8 cellular contexts compared by ENCODE assay signal in genomic region chr6:138109042-138109997, GRCh38. TPM values are rescaled to one million over a fixed set of nuclear protein-coding genes. Genes with fewer than 3 reads are reported as not detected.
DNase-seq lines count a peak whose midpoint lies in the region; ATAC-seq and TF ChIP-seq lines count a peak whose summit lies in the region.

No MANE protein-coding gene starts in this region.

- H2BK5ac ChIP-seq in IMR-90 (ENCODE audit: low read depth, low read length, poor library complexity, severe bottlenecking) = no peak overlapping the region
- no peak overlapping the region for H2BK5ac ChIP-seq in neuronal stem cell (ENCODE audit: low read length)

- no peak overlapping the region for H3K56ac ChIP-seq in IMR-90 (ENCODE audit: extremely low read depth, insufficient read depth, low read length)

- POLR2A ChIA-PET in IMR-90 (lab: Charles Lee; ENCODE audit: unreplicated experiment) = interaction anchor here (0.8 kb wide), 1 partner anchor 104 kb away, joined by 4 read pairs; no protein-coding TSS in a partner anchor
- POLR2A ChIA-PET in Panc1 (lab: Charles Lee) = interaction anchor here (0.5 kb wide), 1 partner anchor 95 kb away, joined by 17 read pairs; no protein-coding TSS in a partner anchor

- BruUV-seq in IMR-90 (replicated peaks; lab: Mats Ljungman, UMichigan) (no TSS peak), Panc1 (replicated peaks; lab: Mats Ljungman, UMichigan) (no TSS peak)

- H3K79me1 ChIP-seq in IMR-90 (ENCODE audit: low read depth in 1 of 2, low read length in 2 of 2) (peaks cover 9 to 16% of the 10 kb centered on the region in 2 experiments), neuronal stem cell (ENCODE audit: low read depth, low read length) (no peaks in the 10 kb centered on the region)

- no peaks in the 10 kb centered on the region for H4K20me1 ChIP-seq in IMR-90 (ENCODE audit: insufficient read depth, low read length)

- intact Hi-C loops in IMR-90 (cut with micrococcal nuclease) (loop anchor here (1.0 to 5.0 kb wide), 2 partner anchors 108 to 242 kb away; partner anchors contain the start of gene TNFAIP3), Panc1 (cut with micrococcal nuclease; ENCODE audit: unreplicated experiment) (loop anchor here (1.0 to 5.0 kb wide), 3 partner anchors 108 to 402 kb away; partner anchors contain the start of gene TNFAIP3)

- dilution Hi-C loops in IMR-90 (cut with HindIII; ENCODE audit: low sequenced_read_pairs, unreplicated experiment) = no loop called here

- TF ChIP-seq POLR2A in IMR-90 (IDR thresholded peaks at IDR 0.05; ENCODE audit: low read depth, low read length) (no peak), suprapubic skin (IDR thresholded peaks at IDR 0.05) (no peak)

- H3K27ac ChIP-seq in IMR-90 (ENCODE audit: insufficient read depth, low read length) (no peak overlapping the region), Panc1 (ENCODE audit: low read length) (peak overlapping the region; percentile 96), neuronal stem cell (replicated peaks; ENCODE audit: low read length) (no peak overlapping the region), suprapubic skin (peak overlapping the region; percentile 96)

- no peak overlapping the region for H4K5ac ChIP-seq in IMR-90 (ENCODE audit: low read depth, low read length)

- H3K9me3 ChIP-seq in IMR-90 (ENCODE audit: control insufficient read depth, insufficient read depth, low read length) (no peaks in the 10 kb centered on the region), Panc1 (ENCODE audit: control insufficient read depth, insufficient read depth, low read depth, low read length) (no peaks in the 10 kb centered on the region), neuronal stem cell (replicated peaks in 1 of 2; ENCODE audit: control insufficient read depth in 2 of 2, insufficient read depth in 1 of 2, low read depth in 1 of 2, low read length in 2 of 2) (no peaks in the 10 kb centered on the region), suprapubic skin (no peaks in the 10 kb centered on the region)

- no peak for TF ChIP-seq EP300 in suprapubic skin (IDR thresholded peaks at IDR 0.05)

- no peak overlapping the region for H2AFZ ChIP-seq in IMR-90 (replicated peaks; ENCODE audit: low read length, poor library complexity)
- no peak overlapping the region for H2AFZ ChIP-seq in neuronal stem cell (ENCODE audit: low read length)

- H3K4ac ChIP-seq in IMR-90 (ENCODE audit: low read depth, low read length) (no peak overlapping the region), neuronal stem cell (ENCODE audit: low read length) (no peak overlapping the region)

- peak overlapping the region; percentile 42; the same call in 1 of the 2 replicates for H2AK5ac ChIP-seq in IMR-90 (ENCODE audit: low read depth, low read length)
- H2AK5ac ChIP-seq in neuronal stem cell (ENCODE audit: low read depth, low read length) = no peak overlapping the region

- peak; percentile 95 for TF ChIP-seq RAD21 in IMR-90 (IDR thresholded peaks at IDR 0.05; ENCODE audit: low read length)

- no peak overlapping the region for H4K8ac ChIP-seq in IMR-90 (ENCODE audit: low read depth in 2 of 2, low read length in 2 of 2)
- H4K8ac ChIP-seq in neuronal stem cell (ENCODE audit: low read depth, low read length) = no peak overlapping the region

- no peak overlapping the region for H2BK12ac ChIP-seq in neuronal stem cell (ENCODE audit: low read length)

- H3K9ac ChIP-seq in IMR-90 (ENCODE audit: low read depth, low read length) (no peak overlapping the region), neuronal stem cell (ENCODE audit: low read depth, low read length, poor library complexity) (no peak overlapping the region)

- no peak overlapping the region for H2AK9ac ChIP-seq in IMR-90 (replicated peaks; ENCODE audit: low read depth, low read length, poor library complexity)

- ATAC-seq in IMR-90 (ENCODE audit: low read depth) = peak; percentile 53; the same call in 1 of the 2 replicates
- ATAC-seq in Panc1 = peak; percentile 42; the same call in 1 of the 2 replicates
- peak; percentile 57 for ATAC-seq in esophagus mucosa

- no peak overlapping the region for H2BK20ac ChIP-seq in IMR-90 (ENCODE audit: low read depth, low read length)

- H3K14ac ChIP-seq in IMR-90 (replicated peaks; ENCODE audit: low read depth, low read length) (no peak overlapping the region), neuronal stem cell (ENCODE audit: low read length) (no peak overlapping the region)

- no peaks in the 10 kb centered on the region for H3K36me3 ChIP-seq in IMR-90 (ENCODE audit: control insufficient read depth, insufficient read depth, low read length)
- peaks cover 8% of the 10 kb centered on the region for H3K36me3 ChIP-seq in Panc1 (ENCODE audit: control insufficient read depth, insufficient read depth, low read length)
- no peaks in the 10 kb centered on the region for H3K36me3 ChIP-seq in neuronal stem cell (replicated peaks in 1 of 2; ENCODE audit: control insufficient read depth in 2 of 2, insufficient read depth in 2 of 2, low read length in 2 of 2)
- H3K36me3 ChIP-seq in suprapubic skin = no peaks in the 10 kb centered on the region

- CTCF ChIA-PET in IMR-90 (lab: Yijun Ruan, JAX) = interaction anchor here (0.6 to 1.8 kb wide), 3 partner anchors 28 to 108 kb away, joined by 7 to 15 read pairs (median 10); no protein-coding TSS in a partner anchor
- CTCF ChIA-PET in Panc1 (lab: Charles Lee) = interaction anchor here (1.0 to 2.1 kb wide), 3 partner anchors 105 to 109 kb away, joined by 4 to 15 read pairs (median 14); no protein-coding TSS in a partner anchor

- H4K91ac ChIP-seq in IMR-90 (ENCODE audit: insufficient read depth, low read depth, low read length) = no peak overlapping the region
- no peak overlapping the region for H4K91ac ChIP-seq in neuronal stem cell (ENCODE audit: low read depth, low read length, poor library complexity)

- H2BK15ac ChIP-seq in IMR-90 (ENCODE audit: low read depth, low read length) (no peak overlapping the region), neuronal stem cell (ENCODE audit: low read length) (no peak overlapping the region)

- peak; percentile 40 for DNase-seq in NK-92 treated with Interleukin-12 subunit alpha and Interleukin-12 subunit beta, amount 100 ng/mL, for 24 hours (lab: John Stamatoyannopoulos, UW)
- DNase-seq in NK-92 (lab: John Stamatoyannopoulos, UW; ENCODE audit: unreplicated experiment) = no peak
- peak; percentile 70 for DNase-seq in IMR-90
- peak; percentile 88 for DNase-seq in Panc1 (ENCODE audit: low read depth, low spot score)
- DNase-seq in activated T-cell treated with anti-CD3 and anti-CD28 coated beads for 48 hours (ENCODE audit: low read depth) = peak; percentile 68
- peak; percentile 63 for DNase-seq in neuronal stem cell (ENCODE audit: low spot score)
- DNase-seq in suprapubic skin (ENCODE audit: low spot score in 2 of 2) = peak; percentile 83 to 85

- H3K4me2 ChIP-seq in IMR-90 (ENCODE audit: low read depth, low read length) (no peak overlapping the region), neuronal stem cell (ENCODE audit: insufficient read depth, low read length, poor library complexity, severe bottlenecking) (no peak overlapping the region)

- no CpG with 5 or more reads among the region's 7 CpGs for WGBS in IMR-90 (ENCODE audit: extremely low coverage in 2 of 2, insufficient read length in 1 of 2), 2 experiments
- no CpG with 5 or more reads among the region's 7 CpGs for WGBS in neuronal stem cell (ENCODE audit: extremely low coverage in 2 of 2, insufficient read length in 2 of 2, insufficient replicate concordance in 1 of 2), 2 donors
- WGBS in suprapubic skin = 22% methylated on average over 7 of the region's 7 CpGs

- peaks cover 9% of the 10 kb centered on the region for H3K4me1 ChIP-seq in IMR-90 (ENCODE audit: control insufficient read depth, insufficient read depth, low read length)
- peaks cover 12% of the 10 kb centered on the region for H3K4me1 ChIP-seq in Panc1 (ENCODE audit: control insufficient read depth, insufficient read depth, low read length)
- peaks cover 0 to 2% of the 10 kb centered on the region in 2 donors for H3K4me1 ChIP-seq in neuronal stem cell (ENCODE audit: control insufficient read depth in 2 of 2, insufficient read depth in 1 of 2, low read depth in 1 of 2, low read length in 2 of 2)
- H3K4me1 ChIP-seq in suprapubic skin = peaks cover 18% of the 10 kb centered on the region

- peaks cover 13% of the 10 kb centered on the region for H3K27me3 ChIP-seq in IMR-90 (ENCODE audit: control insufficient read depth, insufficient read depth, low read length)
- no peaks in the 10 kb centered on the region for H3K27me3 ChIP-seq in Panc1 (ENCODE audit: control insufficient read depth, insufficient read depth, low read length)
- H3K27me3 ChIP-seq in neuronal stem cell (ENCODE audit: control insufficient read depth in 3 of 3, insufficient read depth in 3 of 3, low read depth in 1 of 3, low read length in 3 of 3) = peaks cover 0 to 50% (median 9%) of the 10 kb centered on the region in 3 experiments
- no peaks in the 10 kb centered on the region for H3K27me3 ChIP-seq in suprapubic skin

- H3K18ac ChIP-seq in IMR-90 (ENCODE audit: low read depth, low read length) (no peak overlapping the region), neuronal stem cell (ENCODE audit: low read length) (no peak overlapping the region)

- in situ Hi-C loops in IMR-90 (cut with MboI; ENCODE audit: low sequenced_read_pairs) (loop anchor here (10.0 to 25.0 kb wide), 2 partner anchors 245 to 1253 kb away; partner anchors contain the start of genes CITED2 and TNFAIP3), Panc1 (cut with HindIII; ENCODE audit: low pct_unique_long_range_greater_than_20kb, low sequenced_read_pairs) (no loop called here)

- H3K4me3 ChIP-seq in IMR-90 (ENCODE audit: insufficient read depth, low read depth, low read length) (no peak overlapping the region), Panc1 (ENCODE audit: low read depth in 2 of 2, low read length in 2 of 2) (peak overlapping the region; percentile 87 to 90), neuronal stem cell (ENCODE audit: low read length in 2 of 2) (no peak overlapping the region), suprapubic skin (peak overlapping the region; percentile 84)

- no peak overlapping the region for H2BK120ac ChIP-seq in IMR-90 (ENCODE audit: low read depth, low read length)
- H2BK120ac ChIP-seq in neuronal stem cell (ENCODE audit: low read depth, low read length) = no peak overlapping the region

- no peaks in the 10 kb centered on the region for H3K9me1 ChIP-seq in IMR-90 (ENCODE audit: insufficient read depth, low read length)

- TF ChIP-seq CTCF in IMR-90 (conservative IDR thresholded peaks at IDR 0.05; ENCODE audit: low read depth, low read length) = peak; percentile 98
- TF ChIP-seq CTCF in Panc1 (IDR thresholded peaks at IDR 0.05) = peak; percentile 87; the same call in 1 of the 2 replicates
- peak; percentile 95 to 99 for TF ChIP-seq CTCF in suprapubic skin (IDR thresholded peaks at IDR 0.05)

- H3K23ac ChIP-seq in IMR-90 (ENCODE audit: low read depth, low read length) = no peak overlapping the region
- H3K23ac ChIP-seq in neuronal stem cell (ENCODE audit: low read depth, low read length, poor library complexity) = no peak overlapping the region

RNA-seq across cellular contexts. Expression of gene PERP, which starts 2.1 kb away (rescaled TPM):
- 7.7 and 11.7 TPM in 2 replicates for total RNA-seq in IMR-90 (2012; rRNA removed)
- polyA plus RNA-seq in IMR-90 (2012; rRNA removed) = 21.2 and 21.4 TPM in 2 replicates
- polyA plus RNA-seq in IMR-90 (2012; cell fraction: cytosol; rRNA removed) = 13.5 and 26.4 TPM in 2 replicates
- polyA plus RNA-seq in IMR-90 (2012; cell fraction: nucleus; rRNA removed; ENCODE audit: low replicate concordance) = 6.8 and 7.7 TPM in 2 replicates
- 348 TPM for total RNA-seq in Panc1 (2021; ENCODE audit: unreplicated experiment)
- polyA plus RNA-seq in Panc1 (2012; ENCODE audit: insufficient read length) = 249 TPM
- total RNA-seq in esophagus mucosa = 675 TPM
- polyA plus RNA-seq in neuronal stem cell (2013, experiment 1 of 2) = 30.5 TPM
- polyA plus RNA-seq in neuronal stem cell (2013, experiment 2 of 2) = 31.4 TPM
- total RNA-seq in suprapubic skin = 1,000 to 10,000 TPM in 3 of 4 donors, 100 to 1,000 TPM in 1; 715 to 1,965 (median 1,827) TPM

RNA-seq across cellular contexts. Expression of gene ARFGEF3, which starts 52.4 kb away (rescaled TPM):
- total RNA-seq in IMR-90 (2012; rRNA removed) (under 0.01 TPM in 2 replicates), Panc1 (2021; ENCODE audit: unreplicated experiment) (1.5 TPM), esophagus mucosa (1.2 TPM), suprapubic skin (10 to 100 TPM in 2 of 4 donors, 1 to 10 TPM in 2; 5.1 to 20.6 (median 9.6) TPM)
- 0.01 and 0.02 TPM in 2 replicates for polyA plus RNA-seq in IMR-90 (2012; rRNA removed)
- 0.01 and 0.02 TPM in 2 replicates for polyA plus RNA-seq in IMR-90 (2012; cell fraction: cytosol; rRNA removed)
- under 0.01 and 0.01 TPM in 2 replicates for polyA plus RNA-seq in IMR-90 (2012; cell fraction: nucleus; rRNA removed; ENCODE audit: low replicate concordance)
- polyA plus RNA-seq in Panc1 (2012; ENCODE audit: insufficient read length) = 0.48 TPM
- 1.4 TPM for polyA plus RNA-seq in neuronal stem cell (2013, experiment 1 of 2)
- 1.4 TPM for polyA plus RNA-seq in neuronal stem cell (2013, experiment 2 of 2)

Comparison
In these comparisons a context has a peak if more than half of its experiments do, and no peak if none do; other contexts are left out.
1. H3K27ac ChIP-seq: peak in Panc1 (single experiment) and suprapubic skin (single experiment); none in IMR-90 (single experiment) and neuronal stem cell (single experiment).
2. H3K4me3 ChIP-seq: peak in Panc1 (2 of 2) and suprapubic skin (single experiment); none in IMR-90 (single experiment) and neuronal stem cell (0 of 2).
3. RNA of gene PERP, which starts 2.1 kb away (total RNA-seq): 715 to 1,965 TPM in suprapubic skin, 675 TPM in esophagus mucosa (single experiment) and 348 TPM in Panc1 (single experiment); 7.7 to 11.7 TPM in IMR-90; every median in the first group is over 10 times any median in the second.
4. Peak in every context shown above with its lines, with median percentiles within 50 percentile points of each other: ATAC-seq and CTCF ChIP-seq.